1 cellular context compared by ENCODE assay signal in the genomic region with DNA sequence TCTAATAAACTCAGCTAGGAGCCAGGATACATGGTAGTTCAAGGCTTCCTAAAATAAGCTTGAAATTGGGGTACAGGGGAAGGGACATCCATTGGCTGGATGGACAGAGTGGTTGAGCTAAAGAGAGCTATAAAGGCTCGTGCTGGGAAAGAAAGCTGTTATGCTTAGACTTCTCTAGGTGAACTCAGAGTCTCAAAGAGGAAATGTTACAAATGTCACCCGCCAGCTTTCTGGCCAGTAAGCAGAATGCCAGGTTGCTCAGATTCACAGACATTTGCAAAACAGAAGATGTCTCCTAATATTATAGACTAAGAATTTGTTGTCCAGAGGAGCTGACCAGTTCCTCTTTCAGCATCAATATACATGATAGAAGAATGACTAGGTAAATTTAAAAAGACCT.
TF ChIP-seq lines count a peak whose summit lies in the region.

No MANE protein-coding gene starts in this region.

TF ChIP-seq in GM12878, 131 proteins besides CTCF, POLR2A, EP300 and RAD21:
- no peak for TF ChIP-seq CEBPZ (IDR thresholded peaks at IDR 0.05; ENCODE audit: low read depth, low read length)
- TF ChIP-seq SPI1 (IDR thresholded peaks at IDR 0.05; ENCODE audit: borderline replicate concordance, insufficient read depth, low read depth, low read length) = peak; percentile 16; the same call in 1 of the 2 replicates
